ENCODE assay signal across 35 cellular contexts in genomic region chr7:150344299-150344698, GRCh38. TPM values are rescaled to one million over a fixed set of nuclear protein-coding genes. Genes with fewer than 3 reads are reported as not detected.
"Had no signal": no experiment of that assay in that cellular context is flagged by ENCODE, and none has a peak within 500 bp of the region (broad histone marks: within the 10 kb centered on the region; RNA-seq: fewer than 3 reads in every experiment).

No MANE protein-coding gene starts in this region.

- H3K27me3 ChIP-seq: adrenal gland, body of pancreas, breast epithelium had no signal

- H3K4me3 ChIP-seq: adrenal gland, body of pancreas, breast epithelium, coronary artery had no signal

- FAIRE-seq: astrocyte, TTC549 had no signal

- H3K27ac ChIP-seq: adrenal gland, body of pancreas, brain microvascular endothelial cell, breast epithelium, coronary artery, VCaP had no signal

- H3K36me3 ChIP-seq: adrenal gland, brain microvascular endothelial cell, breast epithelium had no signal

- ATAC-seq: activated CD8-positive, alpha-beta T cell treated with anti-CD3 and anti-CD28 coated beads for 36 hours; activated naive CD4-positive, alpha-beta T cell treated with anti-CD3 and anti-CD28 coated beads, Interleukin-2, amount 50 U/mL, for 72 hours; activated T-cell treated with anti-CD3 and anti-CD28 coated beads, Interleukin-2, amount 50 U/mL, for 4 hours; activated T-cell treated with anti-CD3 and anti-CD28 coated beads, Interleukin-2, amount 50 U/mL, for 72 hours; activated T-helper 17 cell treated with anti-CD3 and anti-CD28 coated beads, Interleukin-2, amount 50 U/mL, for 72 hours; body of pancreas had no signal

- H3K9me3 ChIP-seq: adrenal gland, body of pancreas had no signal

- DNase-seq: activated B cell treated with CpG ODN at 0.5 μM for 24 hours; activated CD4-positive, alpha-beta memory T cell treated with anti-CD3 and anti-CD28 coated beads for 36 hours; activated CD4-positive, alpha-beta T cell treated with anti-CD3 and anti-CD28 coated beads for 4 hours; activated CD4-positive, alpha-beta T cell treated with anti-CD3 and anti-CD28 coated beads, Interleukin-2, amount 10 ng/mL, durations not matched to agents 24 days and 14 days; activated CD4-positive, alpha-beta T cell treated with anti-CD3 and anti-CD28 coated beads, Interleukin-2, amount 50 U/mL, for 1 hour; activated CD4-positive, alpha-beta T cell treated with anti-CD3 and anti-CD28 coated beads, Interleukin-2, amount 50 U/mL, for 4 hours; activated CD4-positive, CD25-positive, alpha-beta regulatory T cell treated with anti-CD3 and anti-CD28 coated beads, Interleukin-2, amount 50 U/mL, for 72 hours; activated CD8-positive, alpha-beta memory T cell treated with anti-CD3 and anti-CD28 coated beads, Interleukin-2, amount 50 U/mL, for 4 hours; activated CD8-positive, alpha-beta T cell treated with anti-CD3 and anti-CD28 coated beads for 36 hours; activated effector memory CD4-positive, alpha-beta T cell treated with anti-CD3 and anti-CD28 coated beads, Interleukin-2, amount 50 U/mL, for 16 hours; activated gamma-delta T cell treated with Interleukin-2 at 50 U/mL for 16 hours; activated naive CD4-positive, alpha-beta T cell; activated naive CD4-positive, alpha-beta T cell treated with anti-CD3 and anti-CD28 coated beads for 36 hours; activated naive CD4-positive, alpha-beta T cell treated with anti-CD3 and anti-CD28 coated beads, Interleukin-2, amount 50 U/mL, for 16 hours; activated naive CD8-positive, alpha-beta T cell treated with anti-CD3 and anti-CD28 coated beads for 36 hours; activated T-cell treated with anti-CD3 and anti-CD28 coated beads for 4 hours; activated T-cell treated with anti-CD3 and anti-CD28 coated beads, Interleukin-2, amount 50 U/mL, for 4 hours; activated T-cell treated with anti-CD3 and anti-CD28 coated beads, Interleukin-2, amount 50 U/mL, for 72 hours; adrenal gland; amniotic stem cell; aorta; body of pancreas; brain microvascular endothelial cell; central memory CD4-positive, alpha-beta T cell; T-helper 2 cell; T-helper 9 cell had no signal

RNA-seq across cellular contexts. Expression of gene RARRES2, which starts 2.9 kb away (rescaled TPM):
- total RNA-seq: activated B cell treated with CpG ODN at 0.5 μM for 24 hours; activated CD4-positive, alpha-beta memory T cell treated with anti-CD3 and anti-CD28 coated beads for 36 hours; activated CD4-positive, alpha-beta T cell treated with anti-CD3 and anti-CD28 coated beads, Interleukin-2, amount 10 ng/mL, durations not matched to agents 24 days and 14 days; activated CD8-positive, alpha-beta memory T cell treated with anti-CD3 and anti-CD28 coated beads for 36 hours; activated CD8-positive, alpha-beta T cell treated with anti-CD3 and anti-CD28 coated beads for 36 hours; activated naive CD4-positive, alpha-beta T cell treated with anti-CD3 and anti-CD28 coated beads for 36 hours; activated naive CD8-positive, alpha-beta T cell treated with anti-CD3 and anti-CD28 coated beads for 36 hours; activated T-cell treated with anti-CD3 and anti-CD28 coated beads, Interleukin-2, amount 50 U/mL, for 72 hours; activated T-helper 1 cell treated with anti-CD3 and anti-CD28 coated beads, Interleukin-12 subunit alpha, Interleukin-12 subunit beta, Interleukin-2, Interleukin-4 antibody, amounts not matched to agents 30 ng/mL and 10 ng/mL and 1 ng/mL, durations not matched to agents 14 hours and 24 hours and 36 hours; activated T-helper 17 cell treated with anti-CD3 and anti-CD28 coated beads, Interleukin-2, amount 50 U/mL, for 72 hours had no signal
